ENCODE assay signal across 8 cellular contexts in genomic region chr9:92140754-92141143, GRCh38. TPM values are rescaled to one million over a fixed set of nuclear protein-coding genes. Genes with fewer than 3 reads are reported as not detected.
DNase-seq lines count a peak whose midpoint lies in the region; ATAC-seq and TF ChIP-seq lines count a peak whose summit lies in the region.

No MANE protein-coding gene starts in this region.

- peak overlapping the region; percentile 32 for H3K9ac ChIP-seq in mesendoderm (ENCODE audit: low read length)

- H3K79me1 ChIP-seq in mesendoderm (ENCODE audit: low read length) = no peaks in the 10 kb centered on the region

- peak overlapping the region; percentile 18 for H3K4me2 ChIP-seq in mesendoderm (ENCODE audit: low read length)

- no peak overlapping the region for H2BK120ac ChIP-seq in mesendoderm (ENCODE audit: low read depth, low read length)

- H3K4me1 ChIP-seq in right cardiac atrium (ENCODE audit: control insufficient read depth, insufficient read depth, low read length) = no peaks in the 10 kb centered on the region
- H3K4me1 ChIP-seq in mesendoderm (ENCODE audit: control insufficient read depth, low read depth, low read length) = no peaks in the 10 kb centered on the region
- no peaks in the 10 kb centered on the region for H3K4me1 ChIP-seq in urinary bladder (ENCODE audit: insufficient read depth)

- intact Hi-C loops in right cardiac atrium (cut with DNase I) = loop anchor here in 1 of 4 donors (5.0 kb wide), 1 partner anchor 102 kb away; no protein-coding TSS in a partner anchor
- intact Hi-C loops in Right ventricle myocardium superior (cut with DNase I) = loop anchor here (10.0 kb wide), 1 partner anchor 494 kb away; no protein-coding TSS in a partner anchor
- intact Hi-C loops in left colon (cut with DNase I, micrococcal nuclease) = no loop called here

- H4K5ac ChIP-seq in mesendoderm (ENCODE audit: low read length) = no peak overlapping the region

- ATAC-seq in right cardiac atrium = no peak
- no peak for ATAC-seq in Right ventricle myocardium superior (ENCODE audit: poor library complexity)
- no peak for ATAC-seq in HG03520 (IDR thresholded peaks at IDR 0.05; ENCODE audit: unreplicated experiment)
- ATAC-seq in left colon = no peak
- ATAC-seq in HG03139 (IDR thresholded peaks at IDR 0.05; ENCODE audit: unreplicated experiment) = no peak

- 7% methylated on average over 6 of the region's 6 CpGs for WGBS in right cardiac atrium
- WGBS in mesendoderm (ENCODE audit: extremely low coverage, insufficient coverage, low lambda C conversion rate) = no CpG with 5 or more reads among the region's 6 CpGs
- WGBS in urinary bladder = 5% methylated on average over 6 of the region's 6 CpGs

- H3K4ac ChIP-seq in mesendoderm (ENCODE audit: low read depth, low read length) = no peak overlapping the region

- TF ChIP-seq CTCF in brain microvascular endothelial cell (IDR thresholded peaks at IDR 0.05; ENCODE audit: low read depth, low read length, missing control alignments) = no peak

- peak overlapping the region; percentile 50 for H3K4me3 ChIP-seq in right cardiac atrium (ENCODE audit: low read length)
- H3K4me3 ChIP-seq in brain microvascular endothelial cell (ENCODE audit: low read depth, low read length) = peak overlapping the region; percentile 65
- H3K4me3 ChIP-seq in mesendoderm (ENCODE audit: low read length) = no peak overlapping the region
- peak overlapping the region; percentile 29 for H3K4me3 ChIP-seq in urinary bladder (ENCODE audit: low read depth, low read length)

- H3K27me3 ChIP-seq in right cardiac atrium (ENCODE audit: control insufficient read depth, insufficient read depth) (no peaks in the 10 kb centered on the region), brain microvascular endothelial cell (replicated peaks) (no peaks in the 10 kb centered on the region), mesendoderm (ENCODE audit: insufficient read depth, low read length, poor library complexity) (no peaks in the 10 kb centered on the region)

- H3K27ac ChIP-seq in right cardiac atrium (ENCODE audit: low read length) = no peak overlapping the region
- H3K27ac ChIP-seq in brain microvascular endothelial cell = no peak overlapping the region
- no peak overlapping the region for H3K27ac ChIP-seq in mesendoderm (ENCODE audit: low read depth, low read length)
- H3K27ac ChIP-seq in urinary bladder (ENCODE audit: low read depth) = no peak overlapping the region

- DNase-seq in right cardiac atrium (peak in 1 of 3 donors; percentile 27), Right ventricle myocardium superior (no peak), brain microvascular endothelial cell (no peak), mesendoderm (no peak), left colon (no peak)

- no peak overlapping the region for H2BK5ac ChIP-seq in mesendoderm (ENCODE audit: low read length)

- no peak overlapping the region for H3K18ac ChIP-seq in mesendoderm (ENCODE audit: low read length)

- H3K56ac ChIP-seq in mesendoderm (ENCODE audit: low read length) = no peak overlapping the region

- H3K79me2 ChIP-seq in mesendoderm (ENCODE audit: control insufficient read depth, insufficient read depth, low read length) = no peaks in the 10 kb centered on the region

- in situ Hi-C loops in brain microvascular endothelial cell (cut with HindIII; ENCODE audit: low pct_ligation_motif_present, low sequenced_read_pairs) = no loop called here

- H4K8ac ChIP-seq in mesendoderm (ENCODE audit: low read depth, low read length) = no peak overlapping the region

- no peak overlapping the region for H2AK5ac ChIP-seq in mesendoderm (ENCODE audit: low read length)

- H3K23ac ChIP-seq in mesendoderm (ENCODE audit: low read length) = no peak overlapping the region

- no peaks in the 10 kb centered on the region for H3K9me3 ChIP-seq in right cardiac atrium (ENCODE audit: control insufficient read depth, low read length)

- H3K36me3 ChIP-seq in brain microvascular endothelial cell (replicated peaks) (no peaks in the 10 kb centered on the region), mesendoderm (ENCODE audit: control insufficient read depth, insufficient read depth, low read length) (no peaks in the 10 kb centered on the region), urinary bladder (ENCODE audit: insufficient read depth) (no peaks in the 10 kb centered on the region)

- H2BK15ac ChIP-seq in mesendoderm (replicated peaks; ENCODE audit: low read depth) = no peak overlapping the region

RNA-seq across cellular contexts. Expression of gene SPTLC1, which starts 25.5 kb away (rescaled TPM):
- total RNA-seq in right cardiac atrium (10 to 100 TPM; 31.5 to 33.6 (median 32.8) TPM), Right ventricle myocardium superior (19.9 TPM), urinary bladder (111 TPM), left colon (10 to 100 TPM; 74.3 to 81.7 TPM)
- polyA plus RNA-seq in right cardiac atrium (21.1 TPM), urinary bladder (52.9 TPM)
- polyA plus RNA-seq in mesendoderm (2013, experiment 1 of 2) = 64.5 TPM
- 61.3 TPM for polyA plus RNA-seq in mesendoderm (2013, experiment 2 of 2)
